ENCODE assay signal across 1 cellular context in genomic region chr17:27575100-27575911, GRCh38.
TF ChIP-seq lines count a peak whose summit lies in the region.

No MANE protein-coding gene starts in this region.

TF ChIP-seq in K562, 482 proteins besides CTCF, POLR2A, EP300 and RAD21 (continued from another document and continues in another):
- TF ChIP-seq E2F6 (IDR thresholded peaks at IDR 0.05; ENCODE audit: borderline replicate concordance in 1 of 2, extremely low read depth in 1 of 2, insufficient read depth in 1 of 2, insufficient read length in 1 of 2, low read depth in 1 of 2, low read length in 1 of 2, poor library complexity in 1 of 2, severe bottlenecking in 1 of 2) (no peak), ZNF408 (CRISPR knock-in tag; IDR thresholded peaks at IDR 0.05; ENCODE audit: low read depth) (no peak), ZBTB8A (IDR thresholded peaks at IDR 0.05; ENCODE audit: partially characterized antibody) (no peak), NFYB (IDR thresholded peaks at IDR 0.05; ENCODE audit: extremely low read depth, insufficient read length) (no peak), RHOXF2B (CRISPR knock-in tag; conservative IDR thresholded peaks at IDR 0.05) (peak; percentile 91), ZNF75A (CRISPR knock-in tag; IDR thresholded peaks at IDR 0.05) (0 out of 2 replicates have a peak, but pooled peaks have one; percentile 68), ZNF561 (CRISPR knock-in tag; conservative IDR thresholded peaks at IDR 0.05) (peak; percentile 84), ARHGAP35 (IDR thresholded peaks at IDR 0.05; ENCODE audit: partially characterized antibody) (no peak), SMARCB1 (IDR thresholded peaks at IDR 0.05; ENCODE audit: insufficient read length, low read depth) (no peak), YY1 (IDR thresholded peaks at IDR 0.05; ENCODE audit: borderline replicate concordance in 1 of 3, control insufficient read depth in 1 of 3, extremely low read depth in 1 of 3, insufficient read depth in 3 of 3, insufficient read length in 1 of 3, insufficient replicate concordance in 2 of 3, low read depth in 1 of 3, low read length in 2 of 3) (peak in 1 of 3 experiments; percentile 26), ZNF347 (CRISPR knock-in tag; IDR thresholded peaks at IDR 0.05; ENCODE audit: low read depth) (peak; percentile 53; the same call in 1 of the 2 replicates), ZFPM2 (CRISPR knock-in tag; IDR thresholded peaks at IDR 0.05) (peak; percentile 85; the same call in 1 of the 2 replicates), POLR2AphosphoS5 (IDR thresholded peaks at IDR 0.05; ENCODE audit: control insufficient read depth, insufficient read depth, low read depth, low read length) (no peak; the same call in 1 of the 2 replicates), HMBOX1 (IDR thresholded peaks at IDR 0.05) (peak; percentile 83), TOE1 (IDR thresholded peaks at IDR 0.05; ENCODE audit: borderline replicate concordance) (no peak), TOE1 (CRISPR knock-in tag; IDR thresholded peaks at IDR 0.05; ENCODE audit: borderline replicate concordance, low read depth) (no peak), E4F1 (CRISPR knock-in tag; IDR thresholded peaks at IDR 0.05; ENCODE audit: borderline replicate concordance) (peak; percentile 80), THAP12 (CRISPR knock-in tag; IDR thresholded peaks at IDR 0.05) (no peak), SRSF9 (IDR thresholded peaks at IDR 0.05; ENCODE audit: borderline replicate concordance, low read depth, low read length) (no peak), GABPB2 (CRISPR knock-in tag; conservative IDR thresholded peaks at IDR 0.05) (no peak), ZBTB34 (CRISPR knock-in tag; IDR thresholded peaks at IDR 0.05) (peak; percentile 74; the same call in 1 of the 2 replicates), HSF4 (CRISPR knock-in tag; IDR thresholded peaks at IDR 0.05; ENCODE audit: borderline replicate concordance) (peak; percentile 93; the same call in 1 of the 2 replicates), ZNF551 (CRISPR knock-in tag; IDR thresholded peaks at IDR 0.05) (no peak), THAP7 (CRISPR knock-in tag; IDR thresholded peaks at IDR 0.05) (no peak; the same call in 1 of the 2 replicates), REST (CRISPR knock-in tag; IDR thresholded peaks at IDR 0.05; ENCODE audit: low read depth) (peak; percentile 67; the same call in 1 of the 2 replicates), NCOA2 (IDR thresholded peaks at IDR 0.05; ENCODE audit: partially characterized antibody in 2 of 2) (no peak), KAT2B (IDR thresholded peaks at IDR 0.05; ENCODE audit: low read depth, low read length) (no peak), SP1 (CRISPR knock-in tag; IDR thresholded peaks at IDR 0.05) (no peak), KAT7 (CRISPR knock-in tag; IDR thresholded peaks at IDR 0.05; ENCODE audit: borderline replicate concordance) (no peak), ZFP91 (CRISPR knock-in tag; IDR thresholded peaks at IDR 0.05) (no peak), CREB3L1 (IDR thresholded peaks at IDR 0.05; ENCODE audit: borderline replicate concordance, low read depth) (no peak), RB1 (IDR thresholded peaks at IDR 0.05; ENCODE audit: low read depth) (no peak), KLF6 (CRISPR knock-in tag; IDR thresholded peaks at IDR 0.05; ENCODE audit: borderline replicate concordance) (peak; percentile 97), ZNF668 (CRISPR knock-in tag; IDR thresholded peaks at IDR 0.05) (peak; percentile 95), BCOR (IDR thresholded peaks at IDR 0.05) (no peak), AFF1 (IDR thresholded peaks at IDR 0.05; ENCODE audit: low read depth in 1 of 2, partially characterized antibody in 2 of 2) (no peak)
